14 cellular contexts compared by ENCODE assay signal in the genomic region with DNA sequence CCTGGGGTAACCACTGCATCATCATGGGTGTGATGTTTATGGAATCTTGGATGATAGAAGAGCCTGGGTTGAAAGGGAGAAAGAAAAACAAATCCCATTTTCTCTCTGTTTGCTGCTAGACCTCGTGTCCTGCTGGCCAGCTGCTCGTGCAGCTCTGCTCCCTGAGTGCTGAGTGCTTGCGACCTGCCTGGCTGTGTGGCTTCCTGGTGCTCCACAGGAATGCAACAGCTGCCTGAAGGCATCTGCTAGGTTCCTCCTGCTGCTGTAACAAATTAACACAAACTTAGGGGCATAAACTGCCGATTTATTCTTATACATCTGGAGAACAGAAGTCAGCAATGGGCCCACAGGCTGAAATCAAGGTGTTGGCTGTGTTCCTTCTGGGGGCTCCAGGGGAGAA.
"Had no signal": no experiment of that assay in that cellular context is flagged by ENCODE, and none has a peak within 500 bp of the region (broad histone marks: within the 10 kb centered on the region; RNA-seq: fewer than 3 reads in every experiment).

No MANE protein-coding gene starts in this region.

- H3K36me3 ChIP-seq: adrenal gland, brain microvascular endothelial cell, left ventricle myocardium inferior, thoracic aorta had no signal

- ATAC-seq: activated T-helper 17 cell treated with anti-CD3 and anti-CD28 coated beads, Interleukin-2, amount 50 U/mL, for 72 hours; stimulated activated naive CD8-positive, alpha-beta T cell treated with anti-CD3 and anti-CD28 coated beads, Interleukin-15, amount 100 ng/mL, for 72 hours had no signal

- H3K9me3 ChIP-seq: adrenal gland, left ventricle myocardium inferior, thoracic aorta had no signal

- H3K4me1 ChIP-seq: adrenal gland, left ventricle myocardium inferior had no signal

- DNase-seq: activated B cell treated with CpG ODN at 0.5 μM for 24 hours; activated CD4-positive, alpha-beta T cell treated with anti-CD3 and anti-CD28 coated beads, Interleukin-2, amount 10 ng/mL, durations not matched to agents 7 days and 5 days; activated CD8-positive, alpha-beta memory T cell treated with anti-CD3 and anti-CD28 coated beads for 24 hours; activated naive CD4-positive, alpha-beta T cell treated with anti-CD3 and anti-CD28 coated beads, Interleukin-2, amount 50 U/mL, for 16 hours; adrenal gland; brain microvascular endothelial cell; cerebellar nuclear complex; hippocampal formation; left ventricle myocardium inferior; nephron progenitor cell; stimulated activated CD4-positive, alpha-beta T cell treated with anti-CD3 and anti-CD28 coated beads, Interleukin-4, amount 100 ng/mL, for 24 hours; stimulated activated naive CD8-positive, alpha-beta T cell treated with anti-CD3 and anti-CD28 coated beads, Interleukin-15, amount 100 ng/mL, for 72 hours had no signal

- H3K27me3 ChIP-seq: adrenal gland, brain microvascular endothelial cell had no signal

- H3K27ac ChIP-seq: adrenal gland, brain microvascular endothelial cell, left ventricle myocardium inferior, thoracic aorta had no signal

- H3K4me3 ChIP-seq: adrenal gland, left ventricle myocardium inferior, thoracic aorta had no signal
